ENCODE assay signal across 1 cellular context in genomic region chr12:6387541-6387940, GRCh38.
TF ChIP-seq lines count a peak whose summit lies in the region.

No MANE protein-coding gene starts in this region.

TF ChIP-seq in A549, 52 proteins besides CTCF, POLR2A, EP300 and RAD21 (continued from another document):
- TF ChIP-seq HMGXB4 (CRISPR knock-in tag; IDR thresholded peaks at IDR 0.05; ENCODE audit: borderline replicate concordance): no peak
- TF ChIP-seq FOSL2 (IDR thresholded peaks at IDR 0.05): no peak
- no peak for TF ChIP-seq FOSL2 (CRISPR knock-in tag; IDR thresholded peaks at IDR 0.05)
- no peak for TF ChIP-seq FOXS1 (CRISPR knock-in tag; IDR thresholded peaks at IDR 0.05)
- TF ChIP-seq RCOR1 (IDR thresholded peaks at IDR 0.05; ENCODE audit: low read depth, low read length): no peak
- no peak for TF ChIP-seq EHMT2 (IDR thresholded peaks at IDR 0.05; ENCODE audit: low read depth)
